Comparison of ENCODE assay signal across 8 cellular contexts in genomic region chr11:587978-588380, GRCh38. TPM values are rescaled to one million over a fixed set of nuclear protein-coding genes. Genes with fewer than 3 reads are reported as not detected.
A peak's percentile ranks its signal among the peaks of the same experiment; 100 is the strongest.
DNase-seq lines count a peak whose midpoint lies in the region; TF ChIP-seq lines count a peak whose summit lies in the region.

No MANE protein-coding gene starts in this region.

- H3K4me3 Mint-ChIP-seq in HFFc6, result no peak overlapping the region
- H3K4me3 Mint-ChIP-seq in endothelial cell (ENCODE audit: unreplicated experiment), result peak overlapping the region; percentile 45

- H3K36me3 Mint-ChIP-seq in HFFc6 (ENCODE audit: low read depth), result peaks cover 15% of the 10 kb centered on the region
- H3K36me3 Mint-ChIP-seq in endothelial cell (ENCODE audit: low read depth, unreplicated experiment), result peaks cover 30% of the 10 kb centered on the region

- DNase-seq in HFFc6 (peak; percentile 55), endothelial cell (ENCODE audit: low spot score) (no peak), NCI-H2171 treated with DMSO at 0.1 percent for 48 hours (lab: John Stamatoyannopoulos, UW) (no peak), GF-D8 (lab: John Stamatoyannopoulos, UW) (no peak), suprapubic skin (ENCODE audit: low spot score in 2 of 2) (no peak), GDM1 (lab: John Stamatoyannopoulos, UW) (no peak)
- peak; percentile 70 for DNase-seq in activated CD4-positive, alpha-beta T cell treated with anti-CD3 and anti-CD28 coated beads, Interleukin-2, amount 50 U/mL, for 1 hour
- peak; percentile 76 for DNase-seq in stimulated activated CD4-positive, alpha-beta T cell treated with anti-CD3 and anti-CD28 coated beads, Interleukin-15, amount 100 ng/mL, for 24 hours

- H3K9me3 ChIP-seq in suprapubic skin, result no peaks in the 10 kb centered on the region

- H3K27me3 Mint-ChIP-seq in HFFc6 (ENCODE audit: insufficient read depth) (no peaks in the 10 kb centered on the region; the same call in 1 of the 2 replicates), endothelial cell (ENCODE audit: unreplicated experiment) (peaks cover 12% of the 10 kb centered on the region)

- no peak for TF ChIP-seq CTCF in HFFc6 (IDR thresholded peaks at IDR 0.05)
- no peak for TF ChIP-seq CTCF in endothelial cell (IDR thresholded peaks at IDR 0.05; ENCODE audit: unreplicated experiment)
- no peak for TF ChIP-seq CTCF in suprapubic skin (IDR thresholded peaks at IDR 0.05)

- TF ChIP-seq POLR2A in suprapubic skin (IDR thresholded peaks at IDR 0.05), result no peak

- no peaks in the 10 kb centered on the region for H3K9me3 Mint-ChIP-seq in HFFc6
- H3K9me3 Mint-ChIP-seq in endothelial cell (ENCODE audit: unreplicated experiment), result no peaks in the 10 kb centered on the region

- H3K36me3 ChIP-seq in suprapubic skin, result peaks cover 90% of the 10 kb centered on the region

- H3K4me3 ChIP-seq in suprapubic skin, result no peak overlapping the region

- H3K4me1 Mint-ChIP-seq in HFFc6 (ENCODE audit: low read depth), result peaks cover 12% of the 10 kb centered on the region
- H3K4me1 Mint-ChIP-seq in endothelial cell (ENCODE audit: unreplicated experiment), result peaks cover 6% of the 10 kb centered on the region

- no peaks in the 10 kb centered on the region for H3K4me1 ChIP-seq in suprapubic skin

- WGBS in suprapubic skin, result 72% methylated on average over 6 of the region's 6 CpGs

- peak overlapping the region; percentile 77 for H3K27ac Mint-ChIP-seq in HFFc6
- H3K27ac Mint-ChIP-seq in endothelial cell (ENCODE audit: unreplicated experiment), result peak overlapping the region; percentile 11

- TF ChIP-seq EP300 in suprapubic skin (IDR thresholded peaks at IDR 0.05), result no peak

- no peak overlapping the region for H3K27ac ChIP-seq in suprapubic skin

- no peaks in the 10 kb centered on the region for H3K27me3 ChIP-seq in suprapubic skin

RNA-seq across cellular contexts. Expression of gene PHRF1, which starts 11.7 kb away (rescaled TPM):
- total RNA-seq in HFFc6 (2021; fragmentation: NEBNext Ultra II Directional; extraction: Animal tissue kit (Norgen Biotek cat#: 25700)), result 10 to 100 TPM; 23.8 to 27.5 (median 24.8) TPM
- total RNA-seq in endothelial cell (ENCODE audit: unreplicated experiment) (29.5 TPM), suprapubic skin (10 to 100 TPM; 27.9 to 55.6 (median 42.0) TPM)

RNA-seq across cellular contexts. Expression of gene RASSF7, which starts 27.2 kb away (rescaled TPM):
- 10 to 100 TPM; 10.1 to 18.8 (median 12.7) TPM for total RNA-seq in HFFc6 (2021; fragmentation: NEBNext Ultra II Directional; extraction: Animal tissue kit (Norgen Biotek cat#: 25700))
- 8.9 TPM for total RNA-seq in endothelial cell (ENCODE audit: unreplicated experiment)
- 100 to 1,000 TPM in 1 of 4 donors, 10 to 100 TPM in 3; 82.6 to 113 (median 87.0) TPM for total RNA-seq in suprapubic skin

RNA-seq across cellular contexts. Expression of gene LMNTD2, which starts 27.4 kb away (rescaled TPM):
- 1 to 10 TPM in 3 of 6 experiments, under 1 TPM in 3; 0.37 to 2.3 (median 0.97) TPM for total RNA-seq in HFFc6 (2021; fragmentation: NEBNext Ultra II Directional; extraction: Animal tissue kit (Norgen Biotek cat#: 25700))
- total RNA-seq in endothelial cell (ENCODE audit: unreplicated experiment) (4.2 TPM), suprapubic skin (10 to 100 TPM in 1 of 4 donors, 1 to 10 TPM in 3; 6.3 to 17.8 (median 8.7) TPM)

RNA-seq across cellular contexts. Expression of gene IRF7, which starts 27.8 kb away (rescaled TPM):
- 1 to 10 TPM; 3.0 to 5.2 (median 4.2) TPM for total RNA-seq in HFFc6 (2021; fragmentation: NEBNext Ultra II Directional; extraction: Animal tissue kit (Norgen Biotek cat#: 25700))
- total RNA-seq in endothelial cell (ENCODE audit: unreplicated experiment) (11.6 TPM), suprapubic skin (10 to 100 TPM; 20.9 to 34.0 (median 26.6) TPM)

RNA-seq across cellular contexts. Expression of gene CDHR5, which starts 36.8 kb away (rescaled TPM):
- total RNA-seq in HFFc6 (2021; fragmentation: NEBNext Ultra II Directional; extraction: Animal tissue kit (Norgen Biotek cat#: 25700)), result not detected
- not detected for total RNA-seq in endothelial cell (ENCODE audit: unreplicated experiment)
- 1 to 10 TPM in 1 of 4 donors, under 1 TPM in 1, not detected in 2; 0.53 to 1.1 TPM for total RNA-seq in suprapubic skin

Comparison
In these comparisons a context has a peak if more than half of its experiments do, and no peak if none do; other contexts are left out.
1. DNase-seq: peak in HFFc6 (single experiment), activated CD4-positive, alpha-beta T cell treated with anti-CD3 and anti-CD28 coated beads, Interleukin-2, amount 50 U/mL, for 1 hour (single experiment) and stimulated activated CD4-positive, alpha-beta T cell treated with anti-CD3 and anti-CD28 coated beads, Interleukin-15, amount 100 ng/mL, for 24 hours (single experiment); none in endothelial cell (single experiment), NCI-H2171 treated with DMSO at 0.1 percent for 48 hours (single experiment), GF-D8 (single experiment), suprapubic skin (0 of 2) and GDM1 (single experiment).